8 cellular contexts compared by ENCODE assay signal in the genomic region with DNA sequence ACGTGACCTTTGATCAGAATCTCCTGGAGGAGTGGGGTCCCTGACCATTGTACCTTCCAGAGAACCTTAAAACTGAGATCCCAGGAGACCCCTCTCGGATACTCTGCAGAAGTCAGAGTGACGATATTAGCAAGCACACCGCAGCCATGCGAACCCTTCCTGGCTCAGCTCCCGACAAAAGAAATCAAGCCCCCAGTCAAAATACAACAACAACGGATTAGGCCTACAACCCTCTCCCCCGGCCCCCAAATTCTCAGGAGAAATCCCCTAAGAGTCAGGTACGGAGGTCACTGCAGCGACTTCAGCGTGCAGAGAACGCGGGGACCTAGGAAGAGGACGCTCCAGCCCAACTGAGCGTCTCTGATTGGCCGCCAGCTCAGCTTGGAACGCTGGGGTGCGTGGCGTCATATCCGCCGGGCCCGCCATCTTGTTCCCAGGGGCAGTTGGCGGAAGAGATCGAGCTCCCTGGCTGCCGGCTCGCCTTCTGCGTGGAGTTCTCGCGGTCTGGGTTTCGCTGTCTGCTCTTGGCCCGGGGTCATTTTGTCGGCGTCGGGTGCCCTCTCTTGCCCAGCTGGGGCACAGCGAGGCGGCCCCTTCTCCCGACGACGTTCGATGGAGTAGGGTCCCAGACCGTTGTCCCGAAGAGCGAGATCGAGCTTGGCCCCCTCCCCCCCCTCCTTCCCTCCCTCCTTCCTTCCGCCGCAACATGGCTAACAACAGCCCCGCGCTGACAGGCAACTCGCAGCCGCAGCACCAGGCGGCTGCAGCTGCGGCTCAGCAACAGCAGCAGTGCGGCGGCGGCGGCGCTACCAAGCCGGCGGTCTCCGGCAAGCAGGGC. TPM values are rescaled to one million over a fixed set of nuclear protein-coding genes. Genes with fewer than 3 reads are reported as not detected.
DNase-seq lines count a peak whose midpoint lies in the region; ATAC-seq and TF ChIP-seq lines count a peak whose summit lies in the region.

PRPF38B (plus strand) TSS at position 425 of the 838 bp plus-strand sequence; CDS start at position 707, 282 bp downstream.

- peaks cover 18% of the 10 kb centered on the region for H3K36me3 ChIP-seq in CD8-positive, alpha-beta T cell (ENCODE audit: insufficient read depth, low read length)
- peaks cover 9% of the 10 kb centered on the region for H3K36me3 ChIP-seq in effector memory CD4-positive, alpha-beta T cell (ENCODE audit: control insufficient read depth, insufficient read depth, low read length)

- no peak for TF ChIP-seq CTCF in CD8-positive, alpha-beta T cell (IDR thresholded peaks at IDR 0.05)

- no peaks in the 10 kb centered on the region for H3K9me3 Mint-ChIP-seq in CD8-positive, alpha-beta T cell
- H3K9me3 Mint-ChIP-seq in memory B cell: no peaks in the 10 kb centered on the region

- peak within 1 kb of the TSS; percentile 97 for H3K4me3 Mint-ChIP-seq in CD8-positive, alpha-beta T cell
- peak within 1 kb of the TSS; percentile 96 for H3K4me3 Mint-ChIP-seq in memory B cell

- no peaks in the 10 kb centered on the region for H3K9me3 ChIP-seq in CD8-positive, alpha-beta T cell (ENCODE audit: low read length)
- H3K9me3 ChIP-seq in effector memory CD4-positive, alpha-beta T cell (ENCODE audit: control insufficient read depth, low read length): no peaks in the 10 kb centered on the region

- peaks cover 38% of the 10 kb centered on the region for H3K36me3 Mint-ChIP-seq in CD8-positive, alpha-beta T cell
- peaks cover 3% of the 10 kb centered on the region for H3K36me3 Mint-ChIP-seq in memory B cell

- no peaks in the 10 kb centered on the region for H3K27me3 ChIP-seq in CD8-positive, alpha-beta T cell (ENCODE audit: insufficient read depth, low read length)
- no peaks in the 10 kb centered on the region for H3K27me3 ChIP-seq in effector memory CD4-positive, alpha-beta T cell (replicated peaks; ENCODE audit: control insufficient read depth, insufficient read depth, low read length, poor library complexity, severe bottlenecking)

- intact Hi-C loops in CD8-positive, alpha-beta T cell (cut with DNase I, micrococcal nuclease): loop anchor here (1.0 to 5.0 kb wide), 22 partner anchors 12 to 790 kb away; partner anchors contain the start of genes CLCC1 (in 2 of the 2), EEIG2 (in 2 of the 2), GPSM2 (in 2 of the 2) and HENMT1 (in 2 of the 2)

- H3K27ac ChIP-seq in CD8-positive, alpha-beta T cell (ENCODE audit: low read depth, low read length): peak within 1 kb of the TSS; percentile 92
- H3K27ac ChIP-seq in effector memory CD4-positive, alpha-beta T cell (ENCODE audit: insufficient read depth, low read length, poor library complexity, severe bottlenecking): peak within 1 kb of the TSS; percentile 97

- CTCF ChIA-PET in CD8-positive, alpha-beta T cell (lab: Charles Lee): interaction anchor here (0.7 to 4.8 kb wide), 26 partner anchors 9 to 408 kb away, joined by 3 to 58 read pairs (median 4); partner anchors contain the start of genes EEIG2, GPSM2 and HENMT1
- CTCF ChIA-PET in activated CD8-positive, alpha-beta memory T cell treated with anti-CD3 and anti-CD28 coated beads for 36 hours (lab: Charles Lee): interaction anchor here (0.8 to 2.8 kb wide), 8 partner anchors 10 to 131 kb away, joined by 3 to 18 read pairs (median 4); partner anchors contain the start of genes HENMT1 and STXBP3

- H3K4me3 ChIP-seq in CD8-positive, alpha-beta T cell (ENCODE audit: low read depth, low read length): peak within 1 kb of the TSS; percentile 87
- peak within 1 kb of the TSS; percentile 65 for H3K4me3 ChIP-seq in effector memory CD4-positive, alpha-beta T cell (ENCODE audit: insufficient read depth, low read depth, low read length, poor library complexity, severe bottlenecking)

- DNase-seq in CD8-positive, alpha-beta T cell: peak; percentile 85 to 96 (median 92)
- peak; percentile 89 for DNase-seq in HPDE6-E6E7 (ENCODE audit: extremely low spot score)
- peak; percentile 89 for DNase-seq in NK-92 treated with Interleukin-12 subunit alpha and Interleukin-12 subunit beta, amount 100 ng/mL, for 24 hours (lab: John Stamatoyannopoulos, UW)
- DNase-seq in effector memory CD4-positive, alpha-beta T cell: peak; percentile 86 to 92 (median 90)
- DNase-seq in memory B cell (ENCODE audit: low spot score in 2 of 2): peak; percentile 84 to 93
- peak; percentile 87 for DNase-seq in stimulated activated CD8-positive, alpha-beta memory T cell treated with anti-CD3 and anti-CD28 coated beads, Interleukin-12 subunit alpha, Interleukin-12 subunit beta, amount 100 ng/mL, for 24 hours (ENCODE audit: extremely low read depth)

- H3K27ac Mint-ChIP-seq in CD8-positive, alpha-beta T cell: peak within 1 kb of the TSS; percentile 100
- H3K27ac Mint-ChIP-seq in memory B cell: peak within 1 kb of the TSS; percentile 98

- H3K4me1 Mint-ChIP-seq in CD8-positive, alpha-beta T cell (ENCODE audit: low read depth): peaks cover 46% of the 10 kb centered on the region
- H3K4me1 Mint-ChIP-seq in memory B cell: peaks cover 27% of the 10 kb centered on the region

- POLR2A ChIA-PET in CD8-positive, alpha-beta T cell (lab: Charles Lee): interaction anchor here (0.7 to 5.6 kb wide), 39 partner anchors 10 to 733 kb away, joined by 3 to 234 read pairs (median 4); partner anchors contain the start of genes EEIG2, HENMT1, SARS1 and SLC25A24
- POLR2A ChIA-PET in activated CD8-positive, alpha-beta memory T cell treated with anti-CD3 and anti-CD28 coated beads for 36 hours (lab: Charles Lee): interaction anchor here (0.5 to 3.8 kb wide), 11 partner anchors 11 to 492 kb away, joined by 3 to 74 read pairs (median 8); partner anchors contain the start of genes EEIG2, HENMT1 and SLC25A24

- H3K27me3 Mint-ChIP-seq in CD8-positive, alpha-beta T cell (ENCODE audit: low read depth): no peaks in the 10 kb centered on the region
- H3K27me3 Mint-ChIP-seq in memory B cell: no peaks in the 10 kb centered on the region

- ATAC-seq in CD8-positive, alpha-beta T cell: peak; percentile 78
- ATAC-seq in GM19463 (IDR thresholded peaks at IDR 0.05; ENCODE audit: unreplicated experiment) (peak; percentile 91), memory B cell (ENCODE audit: low read depth) (peak; percentile 89)

- H3K4me1 ChIP-seq in CD8-positive, alpha-beta T cell (ENCODE audit: insufficient read depth, low read length): peaks cover 35% of the 10 kb centered on the region
- H3K4me1 ChIP-seq in effector memory CD4-positive, alpha-beta T cell (ENCODE audit: control insufficient read depth, insufficient read depth, low read length, poor library complexity, severe bottlenecking): peaks cover 15% of the 10 kb centered on the region

RNA-seq across cellular contexts. Expression of gene PRPF38B, which starts in this region (rescaled TPM):
- 100 to 1,000 TPM; 108 to 116 TPM for total RNA-seq in CD8-positive, alpha-beta T cell
- total RNA-seq in activated CD8-positive, alpha-beta memory T cell treated with anti-CD3 and anti-CD28 coated beads for 36 hours: 10 to 100 TPM; 73.8 to 75.4 TPM

Comparison
In these comparisons a context has a peak if more than half of its experiments do, and no peak if none do; other contexts are left out.
1. Peak in every context shown above with its lines: DNase-seq, ATAC-seq, H3K4me3 ChIP-seq and H3K27ac ChIP-seq.